Comparison of ENCODE assay signal across 6 cellular contexts in genomic region chrX:49185062-49185394, GRCh38.
A peak's percentile ranks its signal among the peaks of the same experiment; 100 is the strongest.
DNase-seq lines count a peak whose midpoint lies in the region; ATAC-seq lines count a peak whose summit lies in the region.

No MANE protein-coding gene starts in this region.

- H3K27ac Mint-ChIP-seq in effector memory CD8-positive, alpha-beta T cell = peak overlapping the region in 1 of 2 donors; percentile 29
- peak overlapping the region; percentile 77 for H3K27ac Mint-ChIP-seq in stimulated activated memory B cell treated with anti-CD40 and anti-IgM and Interleukin-4, amounts not matched to agents 10 μg/mL and 1 μg/mL and 100 μg/mL, for 72 hours

- H3K27me3 Mint-ChIP-seq in effector memory CD8-positive, alpha-beta T cell = no peaks in the 10 kb centered on the region
- no peaks in the 10 kb centered on the region for H3K27me3 Mint-ChIP-seq in stimulated activated memory B cell treated with anti-CD40 and anti-IgM and Interleukin-4, amounts not matched to agents 10 μg/mL and 1 μg/mL and 100 μg/mL, for 72 hours

- H3K9me3 Mint-ChIP-seq in effector memory CD8-positive, alpha-beta T cell = no peaks in the 10 kb centered on the region
- H3K9me3 Mint-ChIP-seq in stimulated activated memory B cell treated with anti-CD40 and anti-IgM and Interleukin-4, amounts not matched to agents 10 μg/mL and 1 μg/mL and 100 μg/mL, for 72 hours = no peaks in the 10 kb centered on the region

- DNase-seq in DMS79 treated with DMSO at 0.1 percent for 48 hours (lab: John Stamatoyannopoulos, UW) (peak; percentile 8), DMS79 (lab: John Stamatoyannopoulos, UW) (no peak), NCI-H2029 treated with DMSO at 0.1 percent for 48 hours (lab: John Stamatoyannopoulos, UW) (no peak)
- DNase-seq in effector memory CD8-positive, alpha-beta T cell = no peak

- peak overlapping the region; percentile 77 to 81 for H3K4me3 Mint-ChIP-seq in effector memory CD8-positive, alpha-beta T cell
- H3K4me3 Mint-ChIP-seq in stimulated activated memory B cell treated with anti-CD40 and anti-IgM and Interleukin-4, amounts not matched to agents 10 μg/mL and 1 μg/mL and 100 μg/mL, for 72 hours = peak overlapping the region; percentile 94

- peaks cover 13% of the 10 kb centered on the region for H3K36me3 Mint-ChIP-seq in effector memory CD8-positive, alpha-beta T cell (ENCODE audit: insufficient read depth)
- H3K36me3 Mint-ChIP-seq in stimulated activated memory B cell treated with anti-CD40 and anti-IgM and Interleukin-4, amounts not matched to agents 10 μg/mL and 1 μg/mL and 100 μg/mL, for 72 hours = peaks cover 21% of the 10 kb centered on the region

- ATAC-seq in effector memory CD8-positive, alpha-beta T cell (replicated peaks) = no peak
- no peak for ATAC-seq in stimulated activated memory B cell treated with anti-CD40 and anti-IgM and Interleukin-4, amounts not matched to agents 10 μg/mL and 1 μg/mL and 100 μg/mL, for 72 hours
- ATAC-seq in HG03280 (IDR thresholded peaks at IDR 0.05; ENCODE audit: unreplicated experiment) = no peak

- H3K4me1 Mint-ChIP-seq in effector memory CD8-positive, alpha-beta T cell (ENCODE audit: low read depth in 2 of 2) = peaks cover 6 to 16% of the 10 kb centered on the region in 2 donors
- H3K4me1 Mint-ChIP-seq in stimulated activated memory B cell treated with anti-CD40 and anti-IgM and Interleukin-4, amounts not matched to agents 10 μg/mL and 1 μg/mL and 100 μg/mL, for 72 hours = peaks cover 43% of the 10 kb centered on the region
